ENCODE assay signal across 8 cellular contexts in genomic region chr10:112376578-112376855, GRCh38. TPM values are rescaled to one million over a fixed set of nuclear protein-coding genes. Genes with fewer than 3 reads are reported as not detected.
A peak's percentile ranks its signal among the peaks of the same experiment; 100 is the strongest.
DNase-seq lines count a peak whose midpoint lies in the region; ATAC-seq lines count a peak whose summit lies in the region.

No MANE protein-coding gene starts in this region.

- H3K9me3 ChIP-seq in GM23248 (ENCODE audit: low read depth) (no peaks in the 10 kb centered on the region), aorta (ENCODE audit: control insufficient read depth, low read length) (no peaks in the 10 kb centered on the region)

- H3K9ac ChIP-seq in GM23248, result peak overlapping the region; percentile 68

- peak overlapping the region; percentile 49; the same call in 1 of the 2 replicates for H3K4me3 ChIP-seq in GM23248
- no peak overlapping the region for H3K4me3 ChIP-seq in aorta (ENCODE audit: low read length in 2 of 2)

- in situ Hi-C loops in GM23248 (cut with MboI), result no loop called here

- H3K27me3 ChIP-seq in GM23248 (replicated peaks; ENCODE audit: insufficient read depth) (no peaks in the 10 kb centered on the region), aorta (ENCODE audit: control insufficient read depth in 1 of 2, insufficient read depth in 2 of 2, low read length in 1 of 2) (no peaks in the 10 kb centered on the region)

- ATAC-seq in GM18498 (IDR thresholded peaks at IDR 0.05; ENCODE audit: unreplicated experiment), result peak; percentile 26
- ATAC-seq in left colon, result peak; percentile 17
- ATAC-seq in aorta (ENCODE audit: low FRiP score), result peak; percentile 2

- no peaks in the 10 kb centered on the region for H3K36me3 ChIP-seq in GM23248 (ENCODE audit: low read depth)
- H3K36me3 ChIP-seq in aorta (ENCODE audit: control insufficient read depth in 1 of 2, insufficient read depth in 2 of 2, low read length in 1 of 2), result no peaks in the 10 kb centered on the region

- WGBS in GM23248 (ENCODE audit: low coverage in 1 of 2, low lambda C conversion rate in 2 of 2, missing lambda C conversion rate in 2 of 2), 2 experiments, result 72 to 81% methylated on average over 3 of the region's 3 CpGs
- 81 to 86% methylated on average over 3 of the region's 3 CpGs for WGBS in aorta, 2 donors

- H3K27ac ChIP-seq in GM23248 (no peak overlapping the region), aorta (ENCODE audit: low read depth in 1 of 2, low read length in 2 of 2) (no peak overlapping the region)

- H3K4me2 ChIP-seq in GM23248 (ENCODE audit: unreplicated experiment), result no peak overlapping the region

- H3K4me1 ChIP-seq in GM23248 (ENCODE audit: insufficient read depth) (peaks cover 32% of the 10 kb centered on the region), aorta (ENCODE audit: control insufficient read depth in 1 of 2, insufficient read depth in 2 of 2, low read length in 2 of 2) (no peaks in the 10 kb centered on the region)

- intact Hi-C loops in left colon (cut with DNase I, micrococcal nuclease) (no loop called here), aorta (cut with DNase I) (no loop called here)

- no peaks in the 10 kb centered on the region for H3K9me2 ChIP-seq in GM23248 (ENCODE audit: insufficient read depth)

- H2AFZ ChIP-seq in GM23248, result peak overlapping the region; percentile 94

- H3K79me2 ChIP-seq in GM23248 (ENCODE audit: insufficient read depth), result no peaks in the 10 kb centered on the region

- no peaks in the 10 kb centered on the region for H4K20me1 ChIP-seq in GM23248 (ENCODE audit: insufficient read depth)

- DNase-seq in GM23248, result no peak
- DNase-seq in RPMI8226, result peak; percentile 8
- DNase-seq in left colon, result no peak
- no peak for DNase-seq in aorta
- DNase-seq in activated CD4-positive, CD25-positive, alpha-beta regulatory T cell treated with anti-CD3 and anti-CD28 coated beads, Interleukin-2, amount 50 U/mL, for 72 hours, result no peak
- no peak for DNase-seq in ecto neural progenitor cell (ENCODE audit: low spot score)
- no peak for DNase-seq in cerebellum (ENCODE audit: low spot score)

- H3F3A ChIP-seq in GM23248 (ENCODE audit: insufficient read depth), result peaks cover 9% of the 10 kb centered on the region; the same call in 1 of the 2 replicates

RNA-seq across cellular contexts. Expression of gene ACSL5, which starts 2.6 kb away (rescaled TPM):
- total RNA-seq in GM23248 (2014; rRNA removed; shearing (Covaris generic)), result 1.8 and 3.2 TPM in 2 replicates
- 1.5 and 1.7 TPM in 2 replicates for polyA plus RNA-seq in GM23248 (2016; fragmentation: Nextera tagmentation; extraction: Ambion mirVana)
- 100 to 1,000 TPM; 216 to 301 TPM for total RNA-seq in left colon
- 10 to 100 TPM; 13.4 to 18.4 TPM for total RNA-seq in aorta
- 10 to 100 TPM in 1 of 2 donors, under 1 TPM in 1; 0.92 to 18.7 TPM for polyA plus RNA-seq in aorta
- total RNA-seq in cerebellum, result 2.0 TPM

Comparison
In these comparisons a context has a peak if more than half of its experiments do, and no peak if none do; other contexts are left out.
1. RNA of gene ACSL5, which starts 2.6 kb away (total RNA-seq): 216 to 301 TPM in left colon; 13.4 to 18.4 TPM in aorta, 1.8 to 3.2 TPM in GM23248 and 2.0 TPM in cerebellum (single experiment); every median in the first group is over 10 times any median in the second.
2. Peak in every context shown above with its lines, with median percentiles within 50 percentile points of each other: ATAC-seq.